25 cellular contexts compared by ENCODE assay signal in genomic region chr5:50582699-50583098, GRCh38.
"Had no signal": no experiment of that assay in that cellular context is flagged by ENCODE, and none has a peak within 500 bp of the region (broad histone marks: within the 10 kb centered on the region; RNA-seq: fewer than 3 reads in every experiment).

No MANE protein-coding gene starts in this region.

- H3K36me3 ChIP-seq: MG63, SJSA1 had no signal

- H3K27ac ChIP-seq: SJSA1, SK-N-MC had no signal

- H3K4me1 ChIP-seq: SJSA1 had no signal

- FAIRE-seq: HepG2, RCC 7860 had no signal

- ATAC-seq: HepG2 had no signal

- H3K9me3 ChIP-seq: MG63, SJSA1 had no signal

- H3K27me3 ChIP-seq: MG63, SJSA1 had no signal

- H3K4me3 ChIP-seq: MG63, SJSA1, SK-N-MC had no signal

- DNase-seq: IMR-90, Karpas-422, KG1, MG63, NCI-H1092, NCI-H1105 treated with DMSO at 0.1 percent for 48 hours, NCI-H1417 treated with DMSO at 0.1 percent for 48 hours, NCI-H146, NCI-H1694 treated with DMSO at 0.1 percent for 48 hours, NCI-H2029, NCI-H2081 treated with DMSO at 0.1 percent for 48 hours, NCI-H2171, NCI-H226, NCI-H446, NCI-H510A, NCI-H524 treated with DMSO at 0.1 percent for 48 hours, NCI-H69, NCI-H774, Right ventricle myocardium superior, RPMI8226, SIG-M5 had no signal
